Comparison of ENCODE assay signal across 18 cellular contexts in genomic region chr1:235911876-235912275, GRCh38. TPM values are rescaled to one million over a fixed set of nuclear protein-coding genes. Genes with fewer than 3 reads are reported as not detected.
DNase-seq lines count a peak whose midpoint lies in the region; ATAC-seq and TF ChIP-seq lines count a peak whose summit lies in the region.
"Had no signal": no experiment of that assay in that cellular context is flagged by ENCODE, and none has a peak within 500 bp of the region (broad histone marks: within the 10 kb centered on the region; RNA-seq: fewer than 3 reads in every experiment).

No MANE protein-coding gene starts in this region.

- no peaks in the 10 kb centered on the region for H4K20me1 ChIP-seq in OCI-LY7 (ENCODE audit: insufficient read depth, low read length)

- H3K27ac Mint-ChIP-seq in HFFc6 (peak overlapping the region; percentile 79), osteocyte (ENCODE audit: unreplicated experiment) (peak overlapping the region; percentile 99)
- no peak overlapping the region for H3K27ac Mint-ChIP-seq in CD4-positive, alpha-beta T cell
- H3K27ac Mint-ChIP-seq: CD4-positive, CD25-positive, alpha-beta regulatory T cell; GM23338 had no signal

- H3K79me2 ChIP-seq in OCI-LY7 (ENCODE audit: insufficient read depth, low read depth, low read length) = no peaks in the 10 kb centered on the region

- POLR2A ChIA-PET in OCI-LY7 (lab: Charles Lee) = no interaction called here
- POLR2A ChIA-PET in CD4-positive, alpha-beta T cell (lab: Charles Lee) = no interaction called here

- H3K4me1 Mint-ChIP-seq in HFFc6 (ENCODE audit: low read depth) = peaks cover 91% of the 10 kb centered on the region
- H3K4me1 Mint-ChIP-seq in osteocyte (ENCODE audit: unreplicated experiment) = peaks cover 75% of the 10 kb centered on the region
- H3K4me1 Mint-ChIP-seq in CD4-positive, alpha-beta T cell (ENCODE audit: low read depth) = peaks cover under 1% of the 10 kb centered on the region

- H3K4me3 Mint-ChIP-seq in HFFc6 (no peak overlapping the region), osteocyte (ENCODE audit: unreplicated experiment) (no peak overlapping the region)
- no peak overlapping the region for H3K4me3 Mint-ChIP-seq in CD4-positive, alpha-beta T cell
- H3K4me3 Mint-ChIP-seq: CD4-positive, CD25-positive, alpha-beta regulatory T cell; GM23338 had no signal

- H3K27me3 Mint-ChIP-seq in HFFc6 (ENCODE audit: insufficient read depth) (peaks cover 4% of the 10 kb centered on the region; the same call in 1 of the 2 replicates), osteocyte (ENCODE audit: unreplicated experiment) (no peaks in the 10 kb centered on the region)
- no peaks in the 10 kb centered on the region for H3K27me3 Mint-ChIP-seq in CD4-positive, alpha-beta T cell

- no peaks in the 10 kb centered on the region for H3K4me1 ChIP-seq in OCI-LY7 (ENCODE audit: insufficient read depth, low read length, poor library complexity, severe bottlenecking)

- H3K9me3 Mint-ChIP-seq in HFFc6 (no peaks in the 10 kb centered on the region), osteocyte (ENCODE audit: unreplicated experiment) (no peaks in the 10 kb centered on the region)
- H3K9me3 Mint-ChIP-seq in CD4-positive, alpha-beta T cell = no peaks in the 10 kb centered on the region
- H3K9me3 Mint-ChIP-seq: CD4-positive, CD25-positive, alpha-beta regulatory T cell; GM23338 had no signal

- intact Hi-C loops in OCI-LY7 (cut with micrococcal nuclease; ENCODE audit: unreplicated experiment) = no loop called here
- intact Hi-C loops in CD4-positive, alpha-beta T cell (cut with DNase I, micrococcal nuclease) = no loop called here

- DNase-seq in HFFc6 (no peak), RPMI8226 (peak; percentile 62), epithelial cell of prostate (ENCODE audit: low read depth, low spot score) (no peak), osteocyte (ENCODE audit: extremely low spot score, unreplicated experiment) (no peak), NCI-H146 treated with DMSO at 0.1 percent for 48 hours (lab: John Stamatoyannopoulos, UW; ENCODE audit: unreplicated experiment) (no peak), OCI-LY7 (ENCODE audit: low spot score) (no peak)
- DNase-seq in CD4-positive, alpha-beta T cell = no peak
- DNase-seq: ACHN; Calu3; CD4-positive, CD25-positive, alpha-beta regulatory T cell; GDM1; NCI-H1436 treated with DMSO at 0.1 percent for 48 hours; NCI-H2107; NCI-H774; SW 1271 had no signal

- peak overlapping the region; percentile 100 for H3K27ac ChIP-seq in epithelial cell of prostate
- H3K27ac ChIP-seq in OCI-LY7 (ENCODE audit: low read depth, low read length, poor library complexity, severe bottlenecking) = no peak overlapping the region
- H3K27ac ChIP-seq in CD4-positive, alpha-beta T cell (ENCODE audit: low read depth, low read length) = no peak overlapping the region

- TF ChIP-seq CTCF in HFFc6 (IDR thresholded peaks at IDR 0.05) (no peak), osteocyte (IDR thresholded peaks at IDR 0.05) (no peak), OCI-LY7 (conservative IDR thresholded peaks at IDR 0.05; ENCODE audit: low read length) (no peak)
- no peak for TF ChIP-seq CTCF in CD4-positive, alpha-beta T cell (IDR thresholded peaks at IDR 0.05)

- CTCF ChIA-PET in OCI-LY7 (lab: Charles Lee; ENCODE audit: unreplicated experiment) = no interaction called here
- CTCF ChIA-PET in CD4-positive, alpha-beta T cell (lab: Charles Lee) = no interaction called here

- no peaks in the 10 kb centered on the region for H3K9me3 ChIP-seq in OCI-LY7 (ENCODE audit: low read length)
- no peaks in the 10 kb centered on the region for H3K9me3 ChIP-seq in CD4-positive, alpha-beta T cell (ENCODE audit: control insufficient read depth, low read length)
- H3K9me3 ChIP-seq: SJSA1 had no signal

- no peak overlapping the region for H2AFZ ChIP-seq in OCI-LY7 (ENCODE audit: low read length)
- H2AFZ ChIP-seq: GM23338 had no signal

- H3K36me3 Mint-ChIP-seq in HFFc6 (ENCODE audit: low read depth) (no peaks in the 10 kb centered on the region), osteocyte (ENCODE audit: unreplicated experiment) (no peaks in the 10 kb centered on the region)
- no peaks in the 10 kb centered on the region for H3K36me3 Mint-ChIP-seq in CD4-positive, alpha-beta T cell (ENCODE audit: low read depth)

- no peak for ATAC-seq in HG02763 (IDR thresholded peaks at IDR 0.05; ENCODE audit: unreplicated experiment)
- ATAC-seq in CD4-positive, alpha-beta T cell (ENCODE audit: poor library complexity) = no peak
- ATAC-seq: GM23338 had no signal

- H3K4me2 ChIP-seq in OCI-LY7 (ENCODE audit: low read length) = no peak overlapping the region
- H3K4me2 ChIP-seq: GM23338 had no signal

- BruUV-seq in OCI-LY7 (replicated peaks; lab: Mats Ljungman, UMichigan) = no TSS peak

- no peaks in the 10 kb centered on the region for H3K36me3 ChIP-seq in OCI-LY7 (ENCODE audit: insufficient read depth, low read length)
- H3K36me3 ChIP-seq: SJSA1 had no signal

- no peaks in the 10 kb centered on the region for H3K27me3 ChIP-seq in CD4-positive, alpha-beta T cell (ENCODE audit: control insufficient read depth, insufficient read depth, low read length)
- H3K27me3 ChIP-seq: SJSA1 had no signal

- H3K4me3 ChIP-seq in OCI-LY7 (ENCODE audit: low read depth, low read length, poor library complexity, severe bottlenecking) = no peak overlapping the region
- H3K4me3 ChIP-seq: GM23338, SJSA1 had no signal

- H3K9me2 ChIP-seq in OCI-LY7 (ENCODE audit: insufficient read depth, low read length) = no peaks in the 10 kb centered on the region

RNA-seq across cellular contexts. Expression of gene LYST, which starts 45.2 kb away (rescaled TPM):
- 10 to 100 TPM; 13.2 to 18.9 (median 15.4) TPM for total RNA-seq in HFFc6 (2021; fragmentation: NEBNext Ultra II Directional; extraction: Animal tissue kit (Norgen Biotek cat#: 25700))
- total RNA-seq in osteocyte (21.7 and 23.0 TPM in 2 replicates), OCI-LY7 (2022) (8.2 and 8.3 TPM in 2 replicates)
- 4.0 and 10.0 TPM in 2 replicates for total RNA-seq in OCI-LY7 (2014; rRNA removed; shearing (Covaris generic))
- 10 to 100 TPM; 24.9 to 26.8 TPM for total RNA-seq in CD4-positive, alpha-beta T cell
